Comparison of ENCODE assay signal across 1 cellular context in the genomic region with DNA sequence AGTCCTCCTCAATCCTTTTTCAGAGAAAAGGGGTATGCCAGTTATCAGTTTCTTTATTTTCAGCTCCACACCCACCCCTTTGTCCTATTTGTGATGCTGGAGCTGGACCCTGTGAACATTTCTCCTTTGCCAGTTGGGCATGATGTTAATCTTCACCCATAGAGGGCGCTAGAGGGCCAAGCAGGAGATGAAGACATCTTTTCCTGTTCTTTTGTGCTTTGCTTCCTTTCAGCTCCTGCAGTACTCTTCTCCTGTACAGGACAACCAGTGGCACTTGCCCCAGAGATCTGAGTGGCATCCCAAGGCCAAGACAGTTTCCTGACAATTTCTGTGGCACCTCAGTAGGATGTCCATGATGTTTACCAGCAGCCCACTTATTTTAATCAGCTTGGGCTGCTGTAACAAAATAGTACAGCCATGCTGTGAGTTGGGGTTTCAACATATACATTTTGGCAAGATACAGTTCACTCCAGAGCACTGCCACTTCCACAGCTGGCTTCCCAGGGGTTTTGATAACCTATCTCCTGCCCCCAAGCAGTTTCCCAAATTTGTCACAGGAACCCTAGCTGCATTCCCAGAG.
TF ChIP-seq lines count a peak whose summit lies in the region.

No MANE protein-coding gene starts in this region.

TF ChIP-seq in HepG2, 621 proteins besides CTCF, POLR2A, EP300 and RAD21 (continued from another document):
- TF ChIP-seq ARID5B (CRISPR knock-in tag; IDR thresholded peaks at IDR 0.05) (0 out of 2 replicates have a peak, but pooled peaks have one; percentile 17), FOXO1 (CRISPR knock-in tag; IDR thresholded peaks at IDR 0.05) (no peak), EZH2 (conservative IDR thresholded peaks at IDR 0.05; ENCODE audit: low read depth, low read length) (no peak), HDAC6 (IDR thresholded peaks at IDR 0.05; ENCODE audit: low read depth, low read length) (no peak), HHEX (CRISPR knock-in tag; IDR thresholded peaks at IDR 0.05) (no peak), ZXDC (CRISPR knock-in tag; IDR thresholded peaks at IDR 0.05) (no peak), HNRNPK (IDR thresholded peaks at IDR 0.05; ENCODE audit: low read depth, low read length, poor library complexity, severe bottlenecking) (no peak), ZFP36L1 (CRISPR knock-in tag; IDR thresholded peaks at IDR 0.05) (no peak), CEBPG (CRISPR knock-in tag; IDR thresholded peaks at IDR 0.05) (peak; percentile 28; the same call in 1 of the 2 replicates), PHF21A (CRISPR knock-in tag; IDR thresholded peaks at IDR 0.05) (no peak)
